Comparison of ENCODE assay signal across 1 cellular context in the genomic region with DNA sequence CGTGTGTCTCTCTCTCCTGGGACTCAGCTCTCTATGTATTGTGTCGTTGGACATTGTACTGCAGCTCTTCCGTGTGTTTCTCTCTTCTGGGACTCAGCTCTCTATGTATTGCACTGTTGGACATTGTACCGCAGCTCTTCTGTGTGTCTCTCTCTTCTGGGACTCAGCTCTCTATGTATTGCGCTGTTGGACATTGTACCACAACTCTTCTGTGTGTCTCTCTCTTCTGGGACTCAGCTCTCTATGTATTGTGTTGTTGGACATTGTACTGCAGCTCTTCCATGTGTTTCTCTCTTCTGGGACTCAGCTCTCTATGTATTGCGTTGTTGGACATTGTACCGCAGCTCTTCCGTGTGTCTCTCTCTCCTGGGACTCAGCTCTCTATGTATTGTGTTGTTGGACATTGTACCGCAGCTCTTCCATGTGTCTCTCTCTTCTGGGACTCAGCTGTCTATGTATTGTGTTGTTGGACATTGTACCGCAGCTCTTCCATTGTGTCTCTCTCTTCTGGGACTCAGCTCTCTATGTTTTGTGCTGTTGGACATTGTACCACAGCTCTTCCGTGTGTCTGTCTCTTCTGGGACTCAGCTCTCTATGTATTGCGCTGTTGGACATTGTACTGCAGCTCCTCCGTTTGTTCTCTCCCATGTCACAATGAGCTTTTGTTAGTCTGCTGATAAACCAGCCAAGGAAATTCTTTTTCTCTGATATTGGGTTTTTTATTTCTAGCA.
A peak's percentile ranks its signal among the peaks of the same experiment; 100 is the strongest.
TF ChIP-seq lines count a peak whose summit lies in the region.

No MANE protein-coding gene starts in this region.

TF ChIP-seq in HepG2, 621 proteins besides CTCF, POLR2A, EP300 and RAD21 (continued from another document and continues in another):
- TF ChIP-seq, protein P1, sequence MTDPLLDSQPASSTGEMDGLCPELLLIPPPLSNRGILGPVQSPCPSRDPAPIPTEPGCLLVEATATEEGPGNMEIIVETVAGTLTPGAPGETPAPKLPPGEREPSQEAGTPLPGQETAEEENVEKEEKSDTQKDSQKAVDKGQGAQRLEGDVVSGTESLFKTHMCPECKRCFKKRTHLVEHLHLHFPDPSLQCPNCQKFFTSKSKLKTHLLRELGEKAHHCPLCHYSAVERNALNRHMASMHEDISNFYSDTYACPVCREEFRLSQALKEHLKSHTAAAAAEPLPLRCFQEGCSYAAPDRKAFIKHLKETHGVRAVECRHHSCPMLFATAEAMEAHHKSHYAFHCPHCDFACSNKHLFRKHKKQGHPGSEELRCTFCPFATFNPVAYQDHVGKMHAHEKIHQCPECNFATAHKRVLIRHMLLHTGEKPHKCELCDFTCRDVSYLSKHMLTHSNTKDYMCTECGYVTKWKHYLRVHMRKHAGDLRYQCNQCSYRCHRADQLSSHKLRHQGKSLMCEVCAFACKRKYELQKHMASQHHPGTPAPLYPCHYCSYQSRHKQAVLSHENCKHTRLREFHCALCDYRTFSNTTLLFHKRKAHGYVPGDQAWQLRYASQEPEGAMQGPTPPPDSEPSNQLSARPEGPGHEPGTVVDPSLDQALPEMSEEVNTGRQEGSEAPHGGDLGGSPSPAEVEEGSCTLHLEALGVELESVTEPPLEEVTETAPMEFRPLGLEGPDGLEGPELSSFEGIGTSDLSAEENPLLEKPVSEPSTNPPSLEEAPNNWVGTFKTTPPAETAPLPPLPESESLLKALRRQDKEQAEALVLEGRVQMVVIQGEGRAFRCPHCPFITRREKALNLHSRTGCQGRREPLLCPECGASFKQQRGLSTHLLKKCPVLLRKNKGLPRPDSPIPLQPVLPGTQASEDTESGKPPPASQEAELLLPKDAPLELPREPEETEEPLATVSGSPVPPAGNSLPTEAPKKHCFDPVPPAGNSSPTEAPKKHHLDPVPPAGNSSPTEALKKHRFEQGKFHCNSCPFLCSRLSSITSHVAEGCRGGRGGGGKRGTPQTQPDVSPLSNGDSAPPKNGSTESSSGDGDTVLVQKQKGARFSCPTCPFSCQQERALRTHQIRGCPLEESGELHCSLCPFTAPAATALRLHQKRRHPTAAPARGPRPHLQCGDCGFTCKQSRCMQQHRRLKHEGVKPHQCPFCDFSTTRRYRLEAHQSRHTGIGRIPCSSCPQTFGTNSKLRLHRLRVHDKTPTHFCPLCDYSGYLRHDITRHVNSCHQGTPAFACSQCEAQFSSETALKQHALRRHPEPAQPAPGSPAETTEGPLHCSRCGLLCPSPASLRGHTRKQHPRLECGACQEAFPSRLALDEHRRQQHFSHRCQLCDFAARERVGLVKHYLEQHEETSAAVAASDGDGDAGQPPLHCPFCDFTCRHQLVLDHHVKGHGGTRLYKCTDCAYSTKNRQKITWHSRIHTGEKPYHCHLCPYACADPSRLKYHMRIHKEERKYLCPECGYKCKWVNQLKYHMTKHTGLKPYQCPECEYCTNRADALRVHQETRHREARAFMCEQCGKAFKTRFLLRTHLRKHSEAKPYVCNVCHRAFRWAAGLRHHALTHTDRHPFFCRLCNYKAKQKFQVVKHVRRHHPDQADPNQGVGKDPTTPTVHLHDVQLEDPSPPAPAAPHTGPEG (CRISPR knock-in tag; IDR thresholded peaks at IDR 0.05) = no peak
- TF ChIP-seq RCOR2 (CRISPR knock-in tag; IDR thresholded peaks at IDR 0.05) = peak; percentile 60
- TF ChIP-seq ZNF558 (CRISPR knock-in tag; IDR thresholded peaks at IDR 0.05; ENCODE audit: borderline replicate concordance) = peak; percentile 32; the same call in 1 of the 2 replicates
- TF ChIP-seq ZNF746 (CRISPR knock-in tag; IDR thresholded peaks at IDR 0.05) = no peak; the same call in 1 of the 2 replicates
- TF ChIP-seq KLF15 (CRISPR knock-in tag; IDR thresholded peaks at IDR 0.05; ENCODE audit: borderline replicate concordance) = no peak
- no peak for TF ChIP-seq DNMT1 (CRISPR knock-in tag; IDR thresholded peaks at IDR 0.05)
- TF ChIP-seq, protein P2, sequence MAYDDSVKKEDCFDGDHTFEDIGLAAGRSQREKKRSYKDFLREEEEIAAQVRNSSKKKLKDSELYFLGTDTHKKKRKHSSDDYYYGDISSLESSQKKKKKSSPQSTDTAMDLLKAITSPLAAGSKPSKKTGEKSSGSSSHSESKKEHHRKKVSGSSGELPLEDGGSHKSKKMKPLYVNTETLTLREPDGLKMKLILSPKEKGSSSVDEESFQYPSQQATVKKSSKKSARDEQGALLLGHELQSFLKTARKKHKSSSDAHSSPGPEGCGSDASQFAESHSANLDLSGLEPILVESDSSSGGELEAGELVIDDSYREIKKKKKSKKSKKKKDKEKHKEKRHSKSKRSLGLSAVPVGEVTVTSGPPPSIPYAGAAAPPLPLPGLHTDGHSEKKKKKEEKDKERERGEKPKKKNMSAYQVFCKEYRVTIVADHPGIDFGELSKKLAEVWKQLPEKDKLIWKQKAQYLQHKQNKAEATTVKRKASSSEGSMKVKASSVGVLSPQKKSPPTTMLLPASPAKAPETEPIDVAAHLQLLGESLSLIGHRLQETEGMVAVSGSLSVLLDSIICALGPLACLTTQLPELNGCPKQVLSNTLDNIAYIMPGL (CRISPR knock-in tag; IDR thresholded peaks at IDR 0.05; ENCODE audit: borderline replicate concordance in 1 of 2, low read depth in 1 of 2) = peak; percentile 29 to 70; a peak in 2 of 4 replicates
- no peak for TF ChIP-seq KAT2B (IDR thresholded peaks at IDR 0.05; ENCODE audit: borderline replicate concordance, low read depth, low read length)
- no peak for TF ChIP-seq IKZF1 (IDR thresholded peaks at IDR 0.05)
- TF ChIP-seq PPARG (CRISPR knock-in tag; conservative IDR thresholded peaks at IDR 0.05) = no peak
- TF ChIP-seq NR2C2 (CRISPR knock-in tag; IDR thresholded peaks at IDR 0.05; ENCODE audit: borderline replicate concordance) = no peak; the same call in 1 of the 2 replicates
- no peak for TF ChIP-seq ZNF468 (CRISPR knock-in tag; IDR thresholded peaks at IDR 0.05)
- TF ChIP-seq, protein P3, sequence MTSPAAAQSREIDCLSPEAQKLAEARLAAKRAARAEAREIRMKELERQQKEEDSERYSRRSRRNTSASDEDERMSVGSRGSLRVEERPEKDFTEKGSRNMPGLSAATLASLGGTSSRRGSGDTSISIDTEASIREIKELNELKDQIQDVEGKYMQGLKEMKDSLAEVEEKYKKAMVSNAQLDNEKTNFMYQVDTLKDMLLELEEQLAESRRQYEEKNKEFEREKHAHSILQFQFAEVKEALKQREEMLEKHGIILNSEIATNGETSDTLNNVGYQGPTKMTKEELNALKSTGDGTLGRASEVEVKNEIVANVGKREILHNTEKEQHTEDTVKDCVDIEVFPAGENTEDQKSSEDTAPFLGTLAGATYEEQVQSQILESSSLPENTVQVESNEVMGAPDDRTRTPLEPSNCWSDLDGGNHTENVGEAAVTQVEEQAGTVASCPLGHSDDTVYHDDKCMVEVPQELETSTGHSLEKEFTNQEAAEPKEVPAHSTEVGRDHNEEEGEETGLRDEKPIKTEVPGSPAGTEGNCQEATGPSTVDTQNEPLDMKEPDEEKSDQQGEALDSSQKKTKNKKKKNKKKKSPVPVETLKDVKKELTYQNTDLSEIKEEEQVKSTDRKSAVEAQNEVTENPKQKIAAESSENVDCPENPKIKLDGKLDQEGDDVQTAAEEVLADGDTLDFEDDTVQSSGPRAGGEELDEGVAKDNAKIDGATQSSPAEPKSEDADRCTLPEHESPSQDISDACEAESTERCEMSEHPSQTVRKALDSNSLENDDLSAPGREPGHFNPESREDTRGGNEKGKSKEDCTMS (CRISPR knock-in tag; conservative IDR thresholded peaks at IDR 0.05) = no peak
- no peak for TF ChIP-seq PAX8 (CRISPR knock-in tag; IDR thresholded peaks at IDR 0.05; ENCODE audit: borderline replicate concordance)
- TF ChIP-seq ZNF20 (CRISPR knock-in tag; IDR thresholded peaks at IDR 0.05) = peak; percentile 95
- TF ChIP-seq, protein P4, sequence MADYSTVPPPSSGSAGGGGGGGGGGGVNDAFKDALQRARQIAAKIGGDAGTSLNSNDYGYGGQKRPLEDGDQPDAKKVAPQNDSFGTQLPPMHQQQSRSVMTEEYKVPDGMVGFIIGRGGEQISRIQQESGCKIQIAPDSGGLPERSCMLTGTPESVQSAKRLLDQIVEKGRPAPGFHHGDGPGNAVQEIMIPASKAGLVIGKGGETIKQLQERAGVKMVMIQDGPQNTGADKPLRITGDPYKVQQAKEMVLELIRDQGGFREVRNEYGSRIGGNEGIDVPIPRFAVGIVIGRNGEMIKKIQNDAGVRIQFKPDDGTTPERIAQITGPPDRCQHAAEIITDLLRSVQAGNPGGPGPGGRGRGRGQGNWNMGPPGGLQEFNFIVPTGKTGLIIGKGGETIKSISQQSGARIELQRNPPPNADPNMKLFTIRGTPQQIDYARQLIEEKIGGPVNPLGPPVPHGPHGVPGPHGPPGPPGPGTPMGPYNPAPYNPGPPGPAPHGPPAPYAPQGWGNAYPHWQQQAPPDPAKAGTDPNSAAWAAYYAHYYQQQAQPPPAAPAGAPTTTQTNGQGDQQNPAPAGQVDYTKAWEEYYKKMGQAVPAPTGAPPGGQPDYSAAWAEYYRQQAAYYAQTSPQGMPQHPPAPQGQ (CRISPR knock-in tag; IDR thresholded peaks at IDR 0.05; ENCODE audit: borderline replicate concordance) = no peak
- TF ChIP-seq, protein P5, sequence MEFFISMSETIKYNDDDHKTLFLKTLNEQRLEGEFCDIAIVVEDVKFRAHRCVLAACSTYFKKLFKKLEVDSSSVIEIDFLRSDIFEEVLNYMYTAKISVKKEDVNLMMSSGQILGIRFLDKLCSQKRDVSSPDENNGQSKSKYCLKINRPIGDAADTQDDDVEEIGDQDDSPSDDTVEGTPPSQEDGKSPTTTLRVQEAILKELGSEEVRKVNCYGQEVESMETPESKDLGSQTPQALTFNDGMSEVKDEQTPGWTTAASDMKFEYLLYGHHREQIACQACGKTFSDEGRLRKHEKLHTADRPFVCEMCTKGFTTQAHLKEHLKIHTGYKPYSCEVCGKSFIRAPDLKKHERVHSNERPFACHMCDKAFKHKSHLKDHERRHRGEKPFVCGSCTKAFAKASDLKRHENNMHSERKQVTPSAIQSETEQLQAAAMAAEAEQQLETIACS (CRISPR knock-in tag; IDR thresholded peaks at IDR 0.05) = no peak
- 0 out of 2 replicates have a peak, but pooled peaks have one; percentile 28 for TF ChIP-seq SMAD3 (CRISPR knock-in tag; IDR thresholded peaks at IDR 0.05)
- no peak for TF ChIP-seq ZBTB42 (CRISPR knock-in tag; IDR thresholded peaks at IDR 0.05)
- no peak for TF ChIP-seq ZSCAN30 (CRISPR knock-in tag; IDR thresholded peaks at IDR 0.05)
- TF ChIP-seq NFKB2 (CRISPR knock-in tag; IDR thresholded peaks at IDR 0.05; ENCODE audit: borderline replicate concordance) = no peak
- TF ChIP-seq ZNF766 (CRISPR knock-in tag; IDR thresholded peaks at IDR 0.05; ENCODE audit: borderline replicate concordance) = no peak
- 0 out of 2 replicates have a peak, but pooled peaks have one; percentile 28 for TF ChIP-seq ZNF124 (CRISPR knock-in tag; IDR thresholded peaks at IDR 0.05)
- TF ChIP-seq ZNF788 (CRISPR knock-in tag; IDR thresholded peaks at IDR 0.05; ENCODE audit: borderline replicate concordance) = peak; percentile 49; the same call in 1 of the 2 replicates
- TF ChIP-seq ZNF615 (CRISPR knock-in tag; IDR thresholded peaks at IDR 0.05; ENCODE audit: borderline replicate concordance) = 0 out of 2 replicates have a peak, but pooled peaks have one; percentile 1
- TF ChIP-seq, protein P6, sequence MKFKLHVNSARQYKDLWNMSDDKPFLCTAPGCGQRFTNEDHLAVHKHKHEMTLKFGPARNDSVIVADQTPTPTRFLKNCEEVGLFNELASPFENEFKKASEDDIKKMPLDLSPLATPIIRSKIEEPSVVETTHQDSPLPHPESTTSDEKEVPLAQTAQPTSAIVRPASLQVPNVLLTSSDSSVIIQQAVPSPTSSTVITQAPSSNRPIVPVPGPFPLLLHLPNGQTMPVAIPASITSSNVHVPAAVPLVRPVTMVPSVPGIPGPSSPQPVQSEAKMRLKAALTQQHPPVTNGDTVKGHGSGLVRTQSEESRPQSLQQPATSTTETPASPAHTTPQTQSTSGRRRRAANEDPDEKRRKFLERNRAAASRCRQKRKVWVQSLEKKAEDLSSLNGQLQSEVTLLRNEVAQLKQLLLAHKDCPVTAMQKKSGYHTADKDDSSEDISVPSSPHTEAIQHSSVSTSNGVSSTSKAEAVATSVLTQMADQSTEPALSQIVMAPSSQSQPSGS (CRISPR knock-in tag; IDR thresholded peaks at IDR 0.05) = no peak
- TF ChIP-seq SSRP1 (CRISPR knock-in tag; IDR thresholded peaks at IDR 0.05) = peak; percentile 28; the same call in 1 of the 2 replicates
- TF ChIP-seq POLR2AphosphoS5 (IDR thresholded peaks at IDR 0.05; ENCODE audit: low read depth, low read length) = no peak
- TF ChIP-seq, protein P7, sequence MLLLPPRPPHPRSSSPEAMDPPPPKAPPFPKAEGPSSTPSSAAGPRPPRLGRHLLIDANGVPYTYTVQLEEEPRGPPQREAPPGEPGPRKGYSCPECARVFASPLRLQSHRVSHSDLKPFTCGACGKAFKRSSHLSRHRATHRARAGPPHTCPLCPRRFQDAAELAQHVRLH (CRISPR knock-in tag; IDR thresholded peaks at IDR 0.05; ENCODE audit: borderline replicate concordance, low read depth) = no peak
- no peak for TF ChIP-seq WIZ (CRISPR knock-in tag; IDR thresholded peaks at IDR 0.05)
- no peak for TF ChIP-seq SRSF1 (optimal IDR thresholded peaks at IDR 0.05; ENCODE audit: low read depth, low read length)
- no peak for TF ChIP-seq MZF1 (CRISPR knock-in tag; IDR thresholded peaks at IDR 0.05; ENCODE audit: borderline replicate concordance)
- TF ChIP-seq ZNF569 (CRISPR knock-in tag; IDR thresholded peaks at IDR 0.05; ENCODE audit: borderline replicate concordance) = no peak
- TF ChIP-seq, protein P8, sequence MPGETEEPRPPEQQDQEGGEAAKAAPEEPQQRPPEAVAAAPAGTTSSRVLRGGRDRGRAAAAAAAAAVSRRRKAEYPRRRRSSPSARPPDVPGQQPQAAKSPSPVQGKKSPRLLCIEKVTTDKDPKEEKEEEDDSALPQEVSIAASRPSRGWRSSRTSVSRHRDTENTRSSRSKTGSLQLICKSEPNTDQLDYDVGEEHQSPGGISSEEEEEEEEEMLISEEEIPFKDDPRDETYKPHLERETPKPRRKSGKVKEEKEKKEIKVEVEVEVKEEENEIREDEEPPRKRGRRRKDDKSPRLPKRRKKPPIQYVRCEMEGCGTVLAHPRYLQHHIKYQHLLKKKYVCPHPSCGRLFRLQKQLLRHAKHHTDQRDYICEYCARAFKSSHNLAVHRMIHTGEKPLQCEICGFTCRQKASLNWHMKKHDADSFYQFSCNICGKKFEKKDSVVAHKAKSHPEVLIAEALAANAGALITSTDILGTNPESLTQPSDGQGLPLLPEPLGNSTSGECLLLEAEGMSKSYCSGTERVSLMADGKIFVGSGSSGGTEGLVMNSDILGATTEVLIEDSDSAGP (CRISPR knock-in tag; IDR thresholded peaks at IDR 0.05; ENCODE audit: borderline replicate concordance) = no peak
- TF ChIP-seq FOXK1 (CRISPR knock-in tag; IDR thresholded peaks at IDR 0.05; ENCODE audit: borderline replicate concordance, low read depth) = no peak; the same call in 1 of the 2 replicates
- TF ChIP-seq MEIS2 (CRISPR knock-in tag; IDR thresholded peaks at IDR 0.05) = no peak
- no peak for TF ChIP-seq SMARCC2 (IDR thresholded peaks at IDR 0.05)
- TF ChIP-seq ZNF572 (CRISPR knock-in tag; IDR thresholded peaks at IDR 0.05) = no peak
- TF ChIP-seq ZNF296 (CRISPR knock-in tag; conservative IDR thresholded peaks at IDR 0.05) = no peak
- TF ChIP-seq ZNF350 (CRISPR knock-in tag; IDR thresholded peaks at IDR 0.05; ENCODE audit: borderline replicate concordance, low read depth) = peak; percentile 36; the same call in 1 of the 2 replicates
- TF ChIP-seq ZSCAN31 (CRISPR knock-in tag; IDR thresholded peaks at IDR 0.05; ENCODE audit: low read depth) = peak; percentile 65
- TF ChIP-seq SETDB1 (CRISPR knock-in tag; IDR thresholded peaks at IDR 0.05; ENCODE audit: borderline replicate concordance) = peak; percentile 96; the same call in 1 of the 2 replicates
- no peak for TF ChIP-seq ZNF629 (CRISPR knock-in tag; conservative IDR thresholded peaks at IDR 0.05)
- no peak for TF ChIP-seq ZNF136 (CRISPR knock-in tag; IDR thresholded peaks at IDR 0.05; ENCODE audit: low read depth)
- TF ChIP-seq ZNF781 (CRISPR knock-in tag; IDR thresholded peaks at IDR 0.05; ENCODE audit: borderline replicate concordance, not compliant biosample characterization) = peak; percentile 83
- peak; percentile 79; the same call in 1 of the 2 replicates for TF ChIP-seq ZNF556 (CRISPR knock-in tag; IDR thresholded peaks at IDR 0.05; ENCODE audit: borderline replicate concordance)
- TF ChIP-seq GABPB1 (CRISPR knock-in tag; IDR thresholded peaks at IDR 0.05) = no peak
